22 cellular contexts compared by ENCODE assay signal in genomic region chr2:109632158-109632789, GRCh38.
"Had no signal": no experiment of that assay in that cellular context is flagged by ENCODE, and none has a peak within 500 bp of the region (broad histone marks: within the 10 kb centered on the region; RNA-seq: fewer than 3 reads in every experiment).

No MANE protein-coding gene starts in this region.

- H3K4me1 ChIP-seq: parathyroid adenoma, stomach had no signal

- ATAC-seq: activated CD8-positive, alpha-beta T cell treated with anti-CD3 and anti-CD28 coated beads for 36 hours; activated naive CD8-positive, alpha-beta T cell treated with anti-CD3 and anti-CD28 coated beads, Interleukin-2, amount 50 U/mL, for 24 hours; heart left ventricle; sciatic nerve; stimulated activated memory B cell treated with anti-CD40 and anti-IgM and Interleukin-4, amounts not matched to agents 10 μg/mL and 1 μg/mL and 100 μg/mL, for 72 hours had no signal

- H3K9ac ChIP-seq: parathyroid adenoma had no signal

- H3K9me3 ChIP-seq: heart left ventricle, neutrophil, stomach, suprapubic skin, tibial nerve had no signal

- H3K4me3 ChIP-seq: cardiac muscle cell, heart left ventricle, lung, stomach, suprapubic skin, tibial nerve had no signal

- H2AFZ ChIP-seq: parathyroid adenoma had no signal

- DNase-seq: activated CD4-positive, alpha-beta T cell treated with anti-CD3 and anti-CD28 coated beads, Interleukin-2, amount 10 ng/mL, durations not matched to agents 7 days and 5 days; activated CD4-positive, CD25-positive, alpha-beta regulatory T cell treated with anti-CD3 and anti-CD28 coated beads, Interleukin-2, amount 50 U/mL, for 72 hours; activated CD8-positive, alpha-beta T cell treated with anti-CD3 and anti-CD28 coated beads for 36 hours; activated gamma-delta T cell; activated naive CD4-positive, alpha-beta T cell treated with anti-CD3 and anti-CD28 coated beads, Interleukin-2, amount 50 U/mL, for 16 hours; activated naive CD8-positive, alpha-beta T cell treated with anti-CD3 and anti-CD28 coated beads, Interleukin-2, amount 50 U/mL, for 24 hours; heart left ventricle; small intestine; stimulated activated CD4-positive, alpha-beta T cell treated with anti-CD3 and anti-CD28 coated beads, Interleukin-2, amount 100 ng/mL, for 24 hours; stomach; WERI-Rb-1 had no signal

- FAIRE-seq: keratinocyte, small intestine, urothelium cell line had no signal

- H3K27ac ChIP-seq: cardiac muscle cell, epithelial cell of prostate, heart left ventricle, neutrophil, parathyroid adenoma, stomach, suprapubic skin, tibial nerve, WERI-Rb-1 had no signal

- H3K27me3 ChIP-seq: cardiac muscle cell, heart left ventricle, stomach, suprapubic skin, tibial nerve had no signal

- H3K36me3 ChIP-seq: cardiac muscle cell, heart left ventricle, neutrophil, stomach, suprapubic skin, tibial nerve, WERI-Rb-1 had no signal
